12 cellular contexts compared by ENCODE assay signal in the genomic region with DNA sequence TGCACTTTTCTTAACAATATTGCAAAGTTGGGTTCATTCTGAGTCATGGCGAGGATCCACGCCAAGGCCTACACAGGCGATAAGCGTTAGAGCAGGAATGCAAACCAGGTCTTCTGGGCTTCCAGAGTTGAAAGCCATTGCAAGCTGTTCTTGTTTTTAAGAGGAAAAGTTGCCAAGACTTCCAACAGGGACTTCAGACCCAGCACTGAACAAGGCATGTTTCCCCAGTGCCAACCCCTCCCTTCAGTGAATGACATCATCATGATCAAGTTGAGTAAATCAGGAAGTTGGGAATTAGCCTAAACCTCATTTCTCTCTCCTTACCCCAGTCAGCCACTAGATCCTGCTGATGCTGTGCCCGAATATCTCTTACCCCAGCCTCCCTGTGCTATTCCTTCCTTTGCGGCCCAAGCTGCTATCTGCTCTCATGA.
A peak's percentile ranks its signal among the peaks of the same experiment; 100 is the strongest.
DNase-seq lines count a peak whose midpoint lies in the region; ATAC-seq and TF ChIP-seq lines count a peak whose summit lies in the region.
"Had no signal": no experiment of that assay in that cellular context is flagged by ENCODE, and none has a peak within 500 bp of the region (broad histone marks: within the 10 kb centered on the region; RNA-seq: fewer than 3 reads in every experiment).

No MANE protein-coding gene starts in this region.

- H3K4me1 ChIP-seq in tibial nerve: peaks cover 0 to 14% (median 0%) of the 10 kb centered on the region in 4 donors

- WGBS in tibial nerve, 2 donors: 45 to 54% methylated on average over 6 of the region's 6 CpGs

- H3K27ac ChIP-seq in tibial nerve: peak overlapping the region in 2 of 4 donors; percentile 56 to 78
- H3K27ac ChIP-seq: PC-9, VCaP had no signal

- no peaks in the 10 kb centered on the region for H3K9me3 ChIP-seq in tibial nerve

- no peak overlapping the region for H3K4me3 ChIP-seq in tibial nerve
- H3K4me3 ChIP-seq: PC-9 had no signal

- TF ChIP-seq CTCF in tibial nerve (IDR thresholded peaks at IDR 0.05): no peak

- H3K36me3 ChIP-seq in tibial nerve: no peaks in the 10 kb centered on the region

- TF ChIP-seq POLR2A in tibial nerve (IDR thresholded peaks at IDR 0.05): no peak

- H3K27me3 ChIP-seq in tibial nerve: no peaks in the 10 kb centered on the region

- DNase-seq in NCI-H2171 treated with DMSO at 0.1 percent for 48 hours (lab: John Stamatoyannopoulos, UW): peak; percentile 7
- DNase-seq in NCI-H2171 (lab: John Stamatoyannopoulos, UW): no peak
- peak; percentile 85 for DNase-seq in cerebellum (ENCODE audit: low spot score)
- DNase-seq in islet precursor cell: peak; percentile 56
- DNase-seq in tibial nerve (ENCODE audit: low spot score in 2 of 2): peak; percentile 47 to 68
- DNase-seq: naive B cell, NCI-H1092 treated with DMSO at 0.1 percent for 48 hours, PC-9 had no signal

- TF ChIP-seq EP300 in tibial nerve (IDR thresholded peaks at IDR 0.05): peak in 1 of 2 donors; percentile 65

- no peak for ATAC-seq in HG03460 (IDR thresholded peaks at IDR 0.05; ENCODE audit: unreplicated experiment)
- ATAC-seq in HG02870 (IDR thresholded peaks at IDR 0.05; ENCODE audit: unreplicated experiment): no peak
- ATAC-seq in HG03469 (IDR thresholded peaks at IDR 0.05; ENCODE audit: unreplicated experiment): no peak
